ENCODE assay signal across 8 cellular contexts in genomic region chr9:7799234-7799933, GRCh38. TPM values are rescaled to one million over a fixed set of nuclear protein-coding genes. Genes with fewer than 3 reads are reported as not detected.
DNase-seq lines count a peak whose midpoint lies in the region; FAIRE-seq and TF ChIP-seq lines count a peak whose summit lies in the region.

TSS of gene DMAC1 (minus strand) at chr9:7799778. CDS start at chr9:7799734, 44 bp downstream.

- peak within 1 kb of the TSS; percentile 97 for H3K4me3 ChIP-seq in Loucy (ENCODE audit: low read length, poor library complexity, severe bottlenecking)
- H3K4me3 ChIP-seq in SK-N-MC = peak within 1 kb of the TSS; percentile 94

- CTCF ChIA-PET in activated naive CD4-positive, alpha-beta T cell treated with anti-CD3 and anti-CD28 coated beads, Interleukin-2, amount 10 ng/mL, durations not matched to agents 7 days and 5 days (lab: Charles Lee) = no interaction called here

- no peaks in the 10 kb centered on the region for H3K9me2 ChIP-seq in Loucy (replicated peaks; ENCODE audit: low read depth, low read length)

- H3K9ac ChIP-seq in ES-I3 (ENCODE audit: low read depth, low read length) = peak within 1 kb of the TSS; percentile 91
- H3K9ac ChIP-seq in Loucy (ENCODE audit: low read depth, low read length, poor library complexity, severe bottlenecking) = peak within 1 kb of the TSS; percentile 92
- peak within 1 kb of the TSS; percentile 82 for H3K9ac ChIP-seq in SK-N-MC (ENCODE audit: insufficient read length)

- H3K4me3 Mint-ChIP-seq in activated naive CD4-positive, alpha-beta T cell treated with anti-CD3 and anti-CD28 coated beads, Interleukin-2, amount 10 ng/mL, durations not matched to agents 7 days and 5 days = peak within 1 kb of the TSS; percentile 86

- peaks cover 40% of the 10 kb centered on the region for H3K36me3 Mint-ChIP-seq in activated naive CD4-positive, alpha-beta T cell treated with anti-CD3 and anti-CD28 coated beads, Interleukin-2, amount 10 ng/mL, durations not matched to agents 7 days and 5 days

- H3K27ac ChIP-seq in SK-N-MC (no peak within 1 kb of the TSS), temporal lobe (ENCODE audit: low read depth, low read length) (no peak within 1 kb of the TSS)

- H2AFZ ChIP-seq in Loucy (ENCODE audit: low read length) = peak within 1 kb of the TSS; percentile 98

- peak within 1 kb of the TSS; percentile 89 for H3K27ac Mint-ChIP-seq in activated naive CD4-positive, alpha-beta T cell treated with anti-CD3 and anti-CD28 coated beads, Interleukin-2, amount 10 ng/mL, durations not matched to agents 7 days and 5 days

- H3K79me2 ChIP-seq in Loucy (ENCODE audit: insufficient read depth, low read length) = peaks cover 25% of the 10 kb centered on the region

- H3K36me3 ChIP-seq in ES-I3 (ENCODE audit: insufficient read depth, low read length) (peaks cover 4% of the 10 kb centered on the region; the same call in 1 of the 2 replicates), Loucy (ENCODE audit: insufficient read depth, low read length) (no peaks in the 10 kb centered on the region), SK-N-MC (ENCODE audit: insufficient read depth, low read length) (peaks cover 32% of the 10 kb centered on the region)

- TF ChIP-seq CTCF in Loucy (conservative IDR thresholded peaks at IDR 0.05; ENCODE audit: low read length) = no peak

- H3K4me2 ChIP-seq in Loucy (ENCODE audit: low read depth, low read length, poor library complexity, severe bottlenecking) = peak within 1 kb of the TSS; percentile 100

- no peak for TF ChIP-seq POLR2A in H54 (IDR thresholded peaks at IDR 0.05; ENCODE audit: low read depth, low read length)

- H3F3A ChIP-seq in Loucy (ENCODE audit: low read depth) = no peaks in the 10 kb centered on the region

- peaks cover 31% of the 10 kb centered on the region for H3K4me1 Mint-ChIP-seq in activated naive CD4-positive, alpha-beta T cell treated with anti-CD3 and anti-CD28 coated beads, Interleukin-2, amount 10 ng/mL, durations not matched to agents 7 days and 5 days

- DNase-seq in H54 (ENCODE audit: insufficient read length, low spot score) (peak; percentile 68), SK-N-MC (ENCODE audit: low read depth, low spot score) (peak; percentile 76), glomerular endothelial cell (ENCODE audit: extremely low read depth, low read depth, low spot score) (peak; percentile 47), occipital lobe (lab: John Stamatoyannopoulos, UW) (peak; percentile 76)
- DNase-seq in activated naive CD4-positive, alpha-beta T cell treated with anti-CD3 and anti-CD28 coated beads, Interleukin-2, amount 10 ng/mL, durations not matched to agents 7 days and 5 days = peak; percentile 84

- H4K20me1 ChIP-seq in Loucy (ENCODE audit: insufficient read depth, low read length, poor library complexity, severe bottlenecking) = peaks cover 16% of the 10 kb centered on the region

- no peaks in the 10 kb centered on the region for H3K27me3 ChIP-seq in Loucy (ENCODE audit: insufficient read depth, low read length, poor library complexity, severe bottlenecking)

- no peaks in the 10 kb centered on the region for H3K27me3 Mint-ChIP-seq in activated naive CD4-positive, alpha-beta T cell treated with anti-CD3 and anti-CD28 coated beads, Interleukin-2, amount 10 ng/mL, durations not matched to agents 7 days and 5 days

- no peaks in the 10 kb centered on the region for H3K9me3 Mint-ChIP-seq in activated naive CD4-positive, alpha-beta T cell treated with anti-CD3 and anti-CD28 coated beads, Interleukin-2, amount 10 ng/mL, durations not matched to agents 7 days and 5 days

- peak; percentile 94 for FAIRE-seq in H54 (lab: Jason Lieb, UNC)

- H3K9me3 ChIP-seq in ES-I3 (ENCODE audit: control insufficient read depth, insufficient read depth, low read length) (no peaks in the 10 kb centered on the region), Loucy (ENCODE audit: insufficient read depth, low read depth, low read length) (no peaks in the 10 kb centered on the region), SK-N-MC (ENCODE audit: low read depth, low read length) (no peaks in the 10 kb centered on the region)

- H3K4me1 ChIP-seq in ES-I3 (ENCODE audit: insufficient read depth, low read length) = peaks cover 11% of the 10 kb centered on the region; the same call in 1 of the 2 replicates
- H3K4me1 ChIP-seq in Loucy (ENCODE audit: insufficient read depth, low read length, poor library complexity, severe bottlenecking) = peaks cover 25% of the 10 kb centered on the region

RNA-seq across cellular contexts. Expression of gene DMAC1, which starts in this region (rescaled TPM):
- total RNA-seq in glomerular endothelial cell (11.9 and 16.2 TPM in 2 replicates), occipital lobe (38.1 TPM), temporal lobe (19.7 TPM)
